7 cellular contexts compared by ENCODE assay signal in the genomic region with DNA sequence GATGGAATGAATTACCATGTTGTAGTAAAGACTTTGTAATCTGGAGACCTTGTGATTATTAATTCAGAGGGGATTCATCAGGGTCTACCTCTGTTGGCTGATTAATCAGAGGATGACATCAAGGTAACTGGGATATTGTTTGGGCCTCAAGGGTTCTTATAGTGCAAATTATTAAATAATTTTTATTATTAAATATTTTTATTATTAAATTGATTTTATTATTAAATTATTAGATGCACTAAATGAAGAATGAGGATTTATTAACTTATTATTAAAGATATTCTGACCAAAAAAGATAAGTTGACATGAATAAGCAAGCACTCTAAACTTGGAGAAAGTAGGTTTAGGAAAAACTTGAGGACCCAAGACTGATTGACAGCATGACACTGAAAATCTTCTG.
"Had no signal": no experiment of that assay in that cellular context is flagged by ENCODE, and none has a peak within 500 bp of the region (broad histone marks: within the 10 kb centered on the region; RNA-seq: fewer than 3 reads in every experiment).

No MANE protein-coding gene starts in this region.

- H3K27ac ChIP-seq: HL-60 had no signal

- H3K27me3 Mint-ChIP-seq: IgD-negative memory B cell had no signal

- H3K27ac Mint-ChIP-seq: IgD-negative memory B cell had no signal

- ATAC-seq: HepG2, K562 had no signal

- H3K4me3 Mint-ChIP-seq: IgD-negative memory B cell had no signal

- DNase-seq: IMR-90, KBM-7, KG1 had no signal

- H3K4me3 ChIP-seq: K562 had no signal
